9 cellular contexts compared by ENCODE assay signal in the genomic region with DNA sequence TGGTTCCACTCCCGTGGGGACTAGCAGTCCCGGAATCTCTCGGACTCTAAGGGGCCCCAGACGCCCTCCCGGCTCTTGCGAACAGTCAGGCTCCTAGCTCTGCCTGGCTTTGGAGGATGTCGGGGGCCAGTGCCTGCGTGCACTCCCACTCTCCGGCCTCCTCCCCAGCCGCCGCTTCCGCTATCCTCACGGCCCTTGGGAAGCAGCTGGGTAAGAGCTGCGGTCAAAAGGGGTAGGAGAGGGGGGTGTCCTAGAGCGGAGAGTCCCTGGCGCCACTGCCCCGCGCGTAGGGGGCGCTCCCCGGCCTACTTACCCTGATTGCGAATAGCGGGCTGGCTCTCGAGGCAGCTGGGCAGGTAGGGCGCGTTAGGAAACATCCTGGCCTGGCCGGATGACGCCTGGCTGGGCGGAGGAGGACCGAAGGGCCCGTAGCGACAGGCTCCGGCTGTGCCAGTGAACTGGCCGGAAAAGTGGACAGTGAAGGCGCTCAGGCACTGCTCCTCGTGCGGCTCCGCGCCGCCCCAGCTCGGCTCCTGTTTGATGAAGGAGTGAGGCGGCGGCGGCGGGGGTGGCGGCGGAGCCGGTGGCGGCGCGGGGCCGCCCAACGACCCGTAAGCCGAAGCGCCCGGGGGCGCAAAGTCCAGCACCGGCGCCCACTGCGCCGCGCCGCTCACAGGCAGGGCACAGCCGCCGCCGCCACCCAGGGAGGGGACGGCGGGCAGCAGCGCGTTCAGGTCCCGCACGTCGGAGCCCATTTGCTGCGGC. TPM values are rescaled to one million over a fixed set of nuclear protein-coding genes. Genes with fewer than 3 reads are reported as not detected.
A peak's percentile ranks its signal among the peaks of the same experiment; 100 is the strongest.
DNase-seq lines count a peak whose midpoint lies in the region; ATAC-seq and TF ChIP-seq lines count a peak whose summit lies in the region.
"Had no signal": no experiment of that assay in that cellular context is flagged by ENCODE, and none has a peak within 500 bp of the region (broad histone marks: within the 10 kb centered on the region; RNA-seq: fewer than 3 reads in every experiment).

No MANE protein-coding gene starts in this region.

- H3K36me3 ChIP-seq in suprapubic skin = no peaks in the 10 kb centered on the region

- no peaks in the 10 kb centered on the region for H3K36me3 Mint-ChIP-seq in activated CD4-positive, alpha-beta T cell treated with anti-CD3 and anti-CD28 coated beads for 36 hours (ENCODE audit: low read depth)
- H3K36me3 Mint-ChIP-seq: activated naive CD4-positive, alpha-beta T cell treated with anti-CD3 and anti-CD28 coated beads, Interleukin-2, amount 50 U/mL, for 24 hours had no signal

- no peak for TF ChIP-seq EP300 in suprapubic skin (IDR thresholded peaks at IDR 0.05)

- no peaks in the 10 kb centered on the region for H3K9me3 Mint-ChIP-seq in activated CD4-positive, alpha-beta T cell treated with anti-CD3 and anti-CD28 coated beads for 36 hours (ENCODE audit: low read depth)
- H3K9me3 Mint-ChIP-seq: activated naive CD4-positive, alpha-beta T cell treated with anti-CD3 and anti-CD28 coated beads, Interleukin-2, amount 50 U/mL, for 24 hours had no signal

- peaks cover 37% of the 10 kb centered on the region for H3K4me1 Mint-ChIP-seq in activated CD4-positive, alpha-beta T cell treated with anti-CD3 and anti-CD28 coated beads for 36 hours

- intact Hi-C loops in activated CD4-positive, alpha-beta T cell treated with anti-CD3 and anti-CD28 coated beads for 36 hours (cut with DNase I, micrococcal nuclease) = loop anchor here (5.0 to 10.0 kb wide), 3 partner anchors 360 to 632 kb away; a partner anchor contains a TSS
- intact Hi-C loops in right cardiac atrium (cut with DNase I) = loop anchor here in 2 of 4 donors (5.0 to 10.0 kb wide), 2 partner anchors 148 to 150 kb away; a partner anchor contains a TSS

- 1% methylated on average over 75 of the region's 75 CpGs for WGBS in right cardiac atrium
- WGBS in suprapubic skin = 2% methylated on average over 26 of the region's 75 CpGs

- H3K4me3 ChIP-seq in right cardiac atrium (ENCODE audit: low read length) (peak overlapping the region; percentile 52), suprapubic skin (peak overlapping the region; percentile 44)

- DNase-seq in activated CD4-positive, alpha-beta T cell treated with anti-CD3 and anti-CD28 coated beads for 36 hours = peak; percentile 15
- DNase-seq in activated CD4-positive, alpha-beta T cell treated with anti-CD3 and anti-CD28 coated beads, Interleukin-2, amount 50 U/mL, for 48 hours = no peak
- DNase-seq in SKM-1 treated with dmso at 0.1 percent for 144 hours (lab: John Stamatoyannopoulos, UW; ENCODE audit: unreplicated experiment) = peak; percentile 90
- peak; percentile 61 to 79 (median 76) for DNase-seq in right cardiac atrium
- no peak for DNase-seq in suprapubic skin (ENCODE audit: low spot score in 2 of 2)
- no peak for DNase-seq in amniotic stem cell (lab: John Stamatoyannopoulos, UW)
- DNase-seq in mesenteric fat pad (ENCODE audit: low spot score) = no peak

- TF ChIP-seq POLR2A in suprapubic skin (IDR thresholded peaks at IDR 0.05) = no peak

- H3K4me1 ChIP-seq in right cardiac atrium (ENCODE audit: control insufficient read depth, insufficient read depth, low read length) = no peaks in the 10 kb centered on the region
- peaks cover 60% of the 10 kb centered on the region for H3K4me1 ChIP-seq in suprapubic skin

- H3K27me3 ChIP-seq in right cardiac atrium (ENCODE audit: control insufficient read depth, insufficient read depth) (no peaks in the 10 kb centered on the region), suprapubic skin (peaks cover 100% of the 10 kb centered on the region)

- no peaks in the 10 kb centered on the region for H3K9me3 ChIP-seq in right cardiac atrium (ENCODE audit: control insufficient read depth, low read length)
- H3K9me3 ChIP-seq in suprapubic skin = no peaks in the 10 kb centered on the region

- no peak for TF ChIP-seq CTCF in suprapubic skin (IDR thresholded peaks at IDR 0.05)

- peak overlapping the region; percentile 72 for H3K27ac ChIP-seq in right cardiac atrium (ENCODE audit: low read length)
- H3K27ac ChIP-seq in suprapubic skin = no peak overlapping the region

- CTCF ChIA-PET in activated CD4-positive, alpha-beta T cell treated with anti-CD3 and anti-CD28 coated beads for 36 hours (lab: Charles Lee) = interaction anchor here (0.5 to 1.3 kb wide), 2 partner anchors 14 to 84 kb away, joined by 3 to 4 read pairs; no protein-coding TSS in a partner anchor

- no peak for ATAC-seq in activated CD4-positive, alpha-beta T cell treated with anti-CD3 and anti-CD28 coated beads for 36 hours
- peak; percentile 41 to 53 for ATAC-seq in right cardiac atrium
- ATAC-seq in GM18861 (IDR thresholded peaks at IDR 0.05; ENCODE audit: unreplicated experiment) = no peak

- no peak overlapping the region for H3K4me3 Mint-ChIP-seq in activated CD4-positive, alpha-beta T cell treated with anti-CD3 and anti-CD28 coated beads for 36 hours

- POLR2A ChIA-PET in activated CD4-positive, alpha-beta T cell treated with anti-CD3 and anti-CD28 coated beads for 36 hours (lab: Charles Lee) = no interaction called here

- no peak overlapping the region for H3K27ac Mint-ChIP-seq in activated CD4-positive, alpha-beta T cell treated with anti-CD3 and anti-CD28 coated beads for 36 hours

- peaks cover 76% of the 10 kb centered on the region for H3K27me3 Mint-ChIP-seq in activated CD4-positive, alpha-beta T cell treated with anti-CD3 and anti-CD28 coated beads for 36 hours

RNA-seq across cellular contexts. Expression of a gene that starts 0.8 kb away (rescaled TPM):
- not detected for total RNA-seq in activated CD4-positive, alpha-beta T cell treated with anti-CD3 and anti-CD28 coated beads for 36 hours
- total RNA-seq in right cardiac atrium (1 to 10 TPM; 1.4 to 3.0 (median 2.0) TPM), suprapubic skin (not detected), mesenteric fat pad (8.5 TPM)
- 2.0 TPM for polyA plus RNA-seq in right cardiac atrium

Comparison
In these comparisons a context has a peak if more than half of its experiments do, and no peak if none do; other contexts are left out.
1. DNase-seq: peak in activated CD4-positive, alpha-beta T cell treated with anti-CD3 and anti-CD28 coated beads for 36 hours (single experiment), SKM-1 treated with dmso at 0.1 percent for 144 hours (single experiment) and right cardiac atrium (3 of 3); none in activated CD4-positive, alpha-beta T cell treated with anti-CD3 and anti-CD28 coated beads, Interleukin-2, amount 50 U/mL, for 48 hours (0 of 2), suprapubic skin (0 of 2), amniotic stem cell (single experiment) and mesenteric fat pad (single experiment).
2. ATAC-seq: peak in right cardiac atrium (2 of 2); none in activated CD4-positive, alpha-beta T cell treated with anti-CD3 and anti-CD28 coated beads for 36 hours (single experiment) and GM18861 (single experiment).